28 cellular contexts compared by ENCODE assay signal in the genomic region with DNA sequence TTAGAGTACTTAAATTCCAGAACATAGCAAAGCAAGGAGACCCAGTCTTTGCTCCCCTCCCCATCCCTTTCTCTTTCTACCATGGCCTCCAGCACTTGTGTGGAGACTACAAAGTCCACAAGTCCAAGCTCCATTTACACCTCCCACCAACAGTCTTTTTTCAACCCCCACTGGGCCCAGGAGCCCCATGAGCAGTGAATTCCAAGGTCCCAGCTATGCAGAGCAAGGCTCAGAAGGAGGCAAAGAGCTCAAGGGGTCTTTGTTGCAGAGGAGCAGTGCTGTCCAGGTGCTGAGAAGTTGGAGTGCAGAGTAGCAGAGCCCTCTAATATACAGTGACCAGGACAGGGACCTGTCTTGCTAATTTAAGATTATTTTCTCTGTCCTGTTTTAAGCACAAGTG. TPM values are rescaled to one million over a fixed set of nuclear protein-coding genes. Genes with fewer than 3 reads are reported as not detected.
"Had no signal": no experiment of that assay in that cellular context is flagged by ENCODE, and none has a peak within 500 bp of the region (broad histone marks: within the 10 kb centered on the region; RNA-seq: fewer than 3 reads in every experiment).

No MANE protein-coding gene starts in this region.

- H3K4me1 Mint-ChIP-seq: activated B cell treated with CpG ODN at 0.5 μM for 24 hours; activated CD8-positive, alpha-beta memory T cell treated with anti-CD3 and anti-CD28 coated beads, Interleukin-2, amount 10 ng/mL, durations not matched to agents 7 days and 5 days; activated naive CD8-positive, alpha-beta T cell treated with anti-CD3 and anti-CD28 coated beads, Interleukin-2, amount 50 U/mL, for 24 hours; naive B cell had no signal

- DNase-seq: activated B cell treated with CpG ODN at 0.5 μM for 24 hours; activated CD4-positive, alpha-beta T cell treated with anti-CD3 and anti-CD28 coated beads for 4 hours; activated CD4-positive, alpha-beta T cell treated with anti-CD3 and anti-CD28 coated beads, Interleukin-2, amount 50 U/mL, for 48 hours; activated CD8-positive, alpha-beta memory T cell treated with anti-CD3 and anti-CD28 coated beads, Interleukin-2, amount 10 ng/mL, durations not matched to agents 7 days and 5 days; activated gamma-delta T cell; activated naive CD4-positive, alpha-beta T cell treated with anti-CD3 and anti-CD28 coated beads, Interleukin-2, amount 50 U/mL, for 16 hours; activated naive CD8-positive, alpha-beta T cell treated with anti-CD3 and anti-CD28 coated beads, Interleukin-2, amount 50 U/mL, for 24 hours; activated T-cell treated with anti-CD3 and anti-CD28 coated beads for 4 hours; cortex of kidney; heart right ventricle; left colon; lower lobe of right lung; naive B cell; retina; spleen; stimulated activated CD4-positive, alpha-beta T cell treated with anti-CD3 and anti-CD28 coated beads, Interleukin-4, amount 100 ng/mL, for 1 hour; stimulated activated naive CD4-positive, alpha-beta T cell; T1000; upper lobe of left lung had no signal

- H3K27ac ChIP-seq: cardiac muscle cell, epithelial cell of prostate, heart right ventricle, lower lobe of right lung, spleen, upper lobe of left lung had no signal

- ATAC-seq: activated CD8-positive, alpha-beta memory T cell treated with anti-CD3 and anti-CD28 coated beads, Interleukin-2, amount 10 ng/mL, durations not matched to agents 7 days and 5 days; activated naive CD8-positive, alpha-beta T cell treated with anti-CD3 and anti-CD28 coated beads, Interleukin-2, amount 50 U/mL, for 24 hours; heart right ventricle; left colon; lower lobe of right lung had no signal

- H3K9me3 Mint-ChIP-seq: activated B cell treated with CpG ODN at 0.5 μM for 24 hours; activated T-helper 1 cell treated with anti-CD3 and anti-CD28 coated beads, Interleukin-12 subunit alpha, Interleukin-12 subunit beta, Interleukin-2, Interleukin-4 antibody, amounts not matched to agents 30 ng/mL and 10 ng/mL and 1 ng/mL, durations not matched to agents 14 hours and 24 hours and 36 hours; T-helper 1 cell treated with Interleukin-12 subunit alpha and Interleukin-12 subunit beta and Interleukin-4 antibody, amounts not matched to agents 30 μg/mL and 1 μg/mL, for 36 hours had no signal

- H3K36me3 Mint-ChIP-seq: activated CD8-positive, alpha-beta memory T cell treated with anti-CD3 and anti-CD28 coated beads, Interleukin-2, amount 10 ng/mL, durations not matched to agents 7 days and 5 days; naive B cell had no signal

- H3K4me1 ChIP-seq: heart right ventricle, lower lobe of right lung, spleen, upper lobe of left lung had no signal

- H3K9me3 ChIP-seq: heart right ventricle, lower lobe of right lung, spleen, upper lobe of left lung had no signal

- H3K27me3 ChIP-seq: spleen, upper lobe of left lung had no signal

- H3K27me3 Mint-ChIP-seq: activated B cell treated with CpG ODN at 0.5 μM for 24 hours; activated CD8-positive, alpha-beta memory T cell treated with anti-CD3 and anti-CD28 coated beads, Interleukin-2, amount 10 ng/mL, durations not matched to agents 7 days and 5 days had no signal

- H3K27ac Mint-ChIP-seq: activated B cell treated with CpG ODN at 0.5 μM for 24 hours; activated CD8-positive, alpha-beta memory T cell treated with anti-CD3 and anti-CD28 coated beads, Interleukin-2, amount 10 ng/mL, durations not matched to agents 7 days and 5 days; activated naive CD8-positive, alpha-beta T cell treated with anti-CD3 and anti-CD28 coated beads, Interleukin-2, amount 50 U/mL, for 24 hours; activated T-helper 1 cell treated with anti-CD3 and anti-CD28 coated beads, Interleukin-12 subunit alpha, Interleukin-12 subunit beta, Interleukin-2, Interleukin-4 antibody, amounts not matched to agents 30 ng/mL and 10 ng/mL and 1 ng/mL, durations not matched to agents 14 hours and 24 hours and 36 hours; naive B cell; T-helper 1 cell treated with Interleukin-12 subunit alpha and Interleukin-12 subunit beta and Interleukin-4 antibody, amounts not matched to agents 30 μg/mL and 1 μg/mL, for 36 hours had no signal

- H3K4me3 Mint-ChIP-seq: activated B cell treated with CpG ODN at 0.5 μM for 24 hours; activated CD8-positive, alpha-beta memory T cell treated with anti-CD3 and anti-CD28 coated beads, Interleukin-2, amount 10 ng/mL, durations not matched to agents 7 days and 5 days; activated naive CD8-positive, alpha-beta T cell treated with anti-CD3 and anti-CD28 coated beads, Interleukin-2, amount 50 U/mL, for 24 hours; activated T-helper 1 cell treated with anti-CD3 and anti-CD28 coated beads, Interleukin-12 subunit alpha, Interleukin-12 subunit beta, Interleukin-2, Interleukin-4 antibody, amounts not matched to agents 30 ng/mL and 10 ng/mL and 1 ng/mL, durations not matched to agents 14 hours and 24 hours and 36 hours; naive B cell; T-helper 1 cell treated with Interleukin-12 subunit alpha and Interleukin-12 subunit beta and Interleukin-4 antibody, amounts not matched to agents 30 μg/mL and 1 μg/mL, for 36 hours had no signal

- H3K36me3 ChIP-seq: cardiac muscle cell, heart right ventricle, lower lobe of right lung, spleen, upper lobe of left lung had no signal

- H3K4me3 ChIP-seq: cardiac muscle cell, heart right ventricle, lower lobe of right lung, spleen, upper lobe of left lung had no signal

RNA-seq across cellular contexts. Expression of gene PAK5, which starts 9.0 kb away (rescaled TPM):
- total RNA-seq: activated B cell treated with CpG ODN at 0.5 μM for 24 hours; activated CD8-positive, alpha-beta memory T cell treated with anti-CD3 and anti-CD28 coated beads, Interleukin-2, amount 10 ng/mL, durations not matched to agents 7 days and 5 days; activated T-helper 1 cell treated with anti-CD3 and anti-CD28 coated beads, Interleukin-12 subunit alpha, Interleukin-12 subunit beta, Interleukin-2, Interleukin-4 antibody, amounts not matched to agents 30 ng/mL and 10 ng/mL and 1 ng/mL, durations not matched to agents 14 hours and 24 hours and 36 hours; fibroblast of villous mesenchyme; left colon; mesenteric fat pad; omental fat pad; posterior vena cava; spleen had no signal
- polyA plus RNA-seq: heart right ventricle, keratinocyte, spleen had no signal
